In the genomic region with DNA sequence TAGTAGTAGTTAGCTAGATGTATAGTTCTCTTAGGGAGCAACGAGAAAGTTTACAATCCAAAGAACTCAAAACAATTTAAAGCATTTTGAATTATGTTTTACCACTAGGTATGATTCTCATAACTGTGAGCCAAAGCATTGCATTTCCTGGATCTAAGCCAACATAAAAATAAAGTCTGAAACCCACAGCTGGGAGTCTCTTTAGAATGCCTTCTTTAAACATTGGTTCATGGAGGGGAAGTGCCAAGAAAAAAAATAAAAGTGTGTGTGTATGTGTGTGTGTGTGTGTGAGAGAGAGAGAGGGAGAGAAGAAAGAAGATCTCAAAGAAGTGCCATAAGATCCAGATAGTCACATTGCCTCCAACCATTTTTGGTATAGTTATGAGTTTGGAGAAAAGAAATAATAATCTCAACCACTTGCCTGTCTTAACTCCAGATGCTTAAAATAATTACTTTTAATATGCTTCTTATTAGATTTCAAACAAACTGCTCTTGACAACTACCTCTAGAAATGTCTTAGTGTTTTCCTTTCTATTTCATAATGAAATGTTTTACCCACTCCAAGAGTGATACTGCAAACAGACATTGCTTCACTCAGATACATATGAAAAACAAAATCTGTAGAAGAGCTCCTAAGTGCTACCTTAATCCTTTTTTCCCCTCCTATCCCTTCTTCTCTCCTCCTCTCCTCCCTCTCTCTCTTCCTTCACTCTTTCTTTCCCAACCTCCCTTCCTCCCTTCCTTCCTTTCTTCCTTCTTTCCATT, we compare ENCODE assay signal across 18 cellular contexts.
DNase-seq lines count a peak whose midpoint lies in the region; ATAC-seq and TF ChIP-seq lines count a peak whose summit lies in the region.
"Had no signal": no experiment of that assay in that cellular context is flagged by ENCODE, and none has a peak within 500 bp of the region (broad histone marks: within the 10 kb centered on the region; RNA-seq: fewer than 3 reads in every experiment).

No MANE protein-coding gene starts in this region.

- H3K4me1 ChIP-seq in BLaER1 (peaks cover 20% of the 10 kb centered on the region), lower lobe of right lung (no peaks in the 10 kb centered on the region)

- H3K36me3 Mint-ChIP-seq in activated naive CD8-positive, alpha-beta T cell treated with anti-CD3 and anti-CD28 coated beads, Interleukin-2, amount 50 U/mL, for 24 hours (ENCODE audit: low read depth), result no peaks in the 10 kb centered on the region
- H3K36me3 Mint-ChIP-seq in glutamatergic neuron (ENCODE audit: unreplicated experiment), result no peaks in the 10 kb centered on the region
- H3K36me3 Mint-ChIP-seq: naive B cell; stimulated activated effector memory CD8-positive, alpha-beta T cell treated with anti-CD3 and anti-CD28 coated beads, Interleukin-12 subunit alpha, Interleukin-12 subunit beta, amount 100 ng/mL, for 72 hours had no signal

- in situ Hi-C loops in brain microvascular endothelial cell (cut with HindIII; ENCODE audit: low pct_ligation_motif_present, low sequenced_read_pairs), result no loop called here

- peaks cover 2% of the 10 kb centered on the region for H3K27me3 Mint-ChIP-seq in activated naive CD8-positive, alpha-beta T cell treated with anti-CD3 and anti-CD28 coated beads, Interleukin-2, amount 50 U/mL, for 24 hours
- H3K27me3 Mint-ChIP-seq in glutamatergic neuron (ENCODE audit: unreplicated experiment), result no peaks in the 10 kb centered on the region
- H3K27me3 Mint-ChIP-seq: activated CD4-positive, alpha-beta T cell treated with anti-CD3 and anti-CD28 coated beads, Interleukin-2, amount 10 ng/mL, durations not matched to agents 7 days and 5 days; naive B cell had no signal

- peak; percentile 64 to 92 for ATAC-seq in lower lobe of right lung
- ATAC-seq in HG03025 (IDR thresholded peaks at IDR 0.05; ENCODE audit: low FRiP score, unreplicated experiment), result no peak
- ATAC-seq in GM21576 (IDR thresholded peaks at IDR 0.05; ENCODE audit: unreplicated experiment), result no peak
- ATAC-seq in activated naive CD8-positive, alpha-beta T cell treated with anti-CD3 and anti-CD28 coated beads, Interleukin-2, amount 50 U/mL, for 24 hours, result no peak
- ATAC-seq: stimulated activated effector memory CD8-positive, alpha-beta T cell treated with anti-CD3 and anti-CD28 coated beads, Interleukin-12 subunit alpha, Interleukin-12 subunit beta, amount 100 ng/mL, for 72 hours had no signal

- no peak overlapping the region for H3K4me3 ChIP-seq in BLaER1
- no peak overlapping the region for H3K4me3 ChIP-seq in brain microvascular endothelial cell (ENCODE audit: low read depth, low read length)
- no peak overlapping the region for H3K4me3 ChIP-seq in lower lobe of right lung

- H3K9ac ChIP-seq in BLaER1, result no peak overlapping the region

- no peak for TF ChIP-seq CTCF in brain microvascular endothelial cell (IDR thresholded peaks at IDR 0.05; ENCODE audit: low read depth, low read length, missing control alignments)
- TF ChIP-seq CTCF in lower lobe of right lung (IDR thresholded peaks at IDR 0.05), result no peak
- no peak for TF ChIP-seq CTCF in glutamatergic neuron (IDR thresholded peaks at IDR 0.05; ENCODE audit: partially characterized antibody, unreplicated experiment)

- H3K27me3 ChIP-seq in BLaER1 (no peaks in the 10 kb centered on the region), brain microvascular endothelial cell (replicated peaks) (no peaks in the 10 kb centered on the region), lower lobe of right lung (ENCODE audit: low read depth) (no peaks in the 10 kb centered on the region)

- H3K9me3 ChIP-seq in BLaER1 (no peaks in the 10 kb centered on the region), lower lobe of right lung (no peaks in the 10 kb centered on the region)

- H3K27ac ChIP-seq in BLaER1 (no peak overlapping the region), brain microvascular endothelial cell (no peak overlapping the region), lower lobe of right lung (no peak overlapping the region)

- H3K9me3 Mint-ChIP-seq in activated naive CD8-positive, alpha-beta T cell treated with anti-CD3 and anti-CD28 coated beads, Interleukin-2, amount 50 U/mL, for 24 hours, result no peaks in the 10 kb centered on the region
- H3K9me3 Mint-ChIP-seq in glutamatergic neuron (ENCODE audit: unreplicated experiment), result no peaks in the 10 kb centered on the region
- H3K9me3 Mint-ChIP-seq: activated CD4-positive, alpha-beta T cell treated with anti-CD3 and anti-CD28 coated beads, Interleukin-2, amount 10 ng/mL, durations not matched to agents 7 days and 5 days; T-helper 2 cell treated with Interferon-gamma antibody and Interleukin-4, amounts not matched to agents 5 μg/mL and 100 μg/mL, for 36 hours had no signal

- peak overlapping the region; percentile 20 for H3K4me2 ChIP-seq in BLaER1

- intact Hi-C loops in lower lobe of right lung (cut with DNase I), result no loop called here

- no peaks in the 10 kb centered on the region for H4K20me1 ChIP-seq in BLaER1

- no peaks in the 10 kb centered on the region for H3K4me1 Mint-ChIP-seq in activated naive CD8-positive, alpha-beta T cell treated with anti-CD3 and anti-CD28 coated beads, Interleukin-2, amount 50 U/mL, for 24 hours
- H3K4me1 Mint-ChIP-seq in glutamatergic neuron (ENCODE audit: low read depth, unreplicated experiment), result no peaks in the 10 kb centered on the region
- H3K4me1 Mint-ChIP-seq: activated CD4-positive, alpha-beta T cell treated with anti-CD3 and anti-CD28 coated beads, Interleukin-2, amount 10 ng/mL, durations not matched to agents 7 days and 5 days; naive B cell; stimulated activated effector memory CD8-positive, alpha-beta T cell treated with anti-CD3 and anti-CD28 coated beads, Interleukin-12 subunit alpha, Interleukin-12 subunit beta, amount 100 ng/mL, for 72 hours had no signal

- H3K27ac Mint-ChIP-seq in activated naive CD8-positive, alpha-beta T cell treated with anti-CD3 and anti-CD28 coated beads, Interleukin-2, amount 50 U/mL, for 24 hours, result no peak overlapping the region
- H3K27ac Mint-ChIP-seq in glutamatergic neuron (ENCODE audit: unreplicated experiment), result no peak overlapping the region
- H3K27ac Mint-ChIP-seq: activated CD4-positive, alpha-beta T cell treated with anti-CD3 and anti-CD28 coated beads, Interleukin-2, amount 10 ng/mL, durations not matched to agents 7 days and 5 days; stimulated activated effector memory CD8-positive, alpha-beta T cell treated with anti-CD3 and anti-CD28 coated beads, Interleukin-12 subunit alpha, Interleukin-12 subunit beta, amount 100 ng/mL, for 72 hours; T-helper 2 cell treated with Interferon-gamma antibody and Interleukin-4, amounts not matched to agents 5 μg/mL and 100 μg/mL, for 36 hours had no signal

- H3K4me3 Mint-ChIP-seq in activated naive CD8-positive, alpha-beta T cell treated with anti-CD3 and anti-CD28 coated beads, Interleukin-2, amount 50 U/mL, for 24 hours, result no peak overlapping the region
- H3K4me3 Mint-ChIP-seq in glutamatergic neuron (ENCODE audit: unreplicated experiment), result no peak overlapping the region
- H3K4me3 Mint-ChIP-seq: activated CD4-positive, alpha-beta T cell treated with anti-CD3 and anti-CD28 coated beads, Interleukin-2, amount 10 ng/mL, durations not matched to agents 7 days and 5 days; naive B cell; stimulated activated effector memory CD8-positive, alpha-beta T cell treated with anti-CD3 and anti-CD28 coated beads, Interleukin-12 subunit alpha, Interleukin-12 subunit beta, amount 100 ng/mL, for 72 hours; T-helper 2 cell treated with Interferon-gamma antibody and Interleukin-4, amounts not matched to agents 5 μg/mL and 100 μg/mL, for 36 hours had no signal

- peak; percentile 68 for DNase-seq in NAMALWA (ENCODE audit: low spot score)
- DNase-seq in brain microvascular endothelial cell, result peak; percentile 47
- DNase-seq in lower lobe of right lung, result no peak
- no peak for DNase-seq in activated naive CD8-positive, alpha-beta T cell treated with anti-CD3 and anti-CD28 coated beads, Interleukin-2, amount 50 U/mL, for 24 hours
- no peak for DNase-seq in glutamatergic neuron
- DNase-seq: activated CD4-positive, alpha-beta T cell treated with anti-CD3 and anti-CD28 coated beads, Interleukin-2, amount 10 ng/mL, durations not matched to agents 7 days and 5 days; activated T-cell treated with anti-CD3 and anti-CD28 coated beads, Interleukin-2, amount 50 U/mL, for 48 hours; AML-193; amygdala; DMS79 treated with DMSO at 0.1 percent for 48 hours; naive B cell; NCI-H526; stimulated activated CD4-positive, alpha-beta T cell treated with anti-CD3 and anti-CD28 coated beads, Interleukin-4, amount 100 ng/mL, for 1 hour had no signal

- H3K36me3 ChIP-seq in BLaER1, result no peaks in the 10 kb centered on the region
- no peaks in the 10 kb centered on the region for H3K36me3 ChIP-seq in brain microvascular endothelial cell (replicated peaks)
- no peaks in the 10 kb centered on the region for H3K36me3 ChIP-seq in lower lobe of right lung

Comparison
In these comparisons a context has a peak if more than half of its experiments do, and no peak if none do; other contexts are left out.
1. DNase-seq: peak in NAMALWA (single experiment) and brain microvascular endothelial cell (single experiment); none in lower lobe of right lung (single experiment), activated naive CD8-positive, alpha-beta T cell treated with anti-CD3 and anti-CD28 coated beads, Interleukin-2, amount 50 U/mL, for 24 hours (single experiment) and glutamatergic neuron (single experiment).
2. ATAC-seq: peak in lower lobe of right lung (2 of 2); none in HG03025 (single experiment), GM21576 (single experiment) and activated naive CD8-positive, alpha-beta T cell treated with anti-CD3 and anti-CD28 coated beads, Interleukin-2, amount 50 U/mL, for 24 hours (single experiment).